19 cellular contexts compared by ENCODE assay signal in genomic region chr2:119485336-119486110, GRCh38. TPM values are rescaled to one million over a fixed set of nuclear protein-coding genes. Genes with fewer than 3 reads are reported as not detected.
DNase-seq lines count a peak whose midpoint lies in the region; ATAC-seq and TF ChIP-seq lines count a peak whose summit lies in the region.
"Had no signal": no experiment of that assay in that cellular context is flagged by ENCODE, and none has a peak within 500 bp of the region (broad histone marks: within the 10 kb centered on the region; RNA-seq: fewer than 3 reads in every experiment).

No MANE protein-coding gene starts in this region.

- no peaks in the 10 kb centered on the region for H3K36me3 ChIP-seq in neural progenitor cell
- no peaks in the 10 kb centered on the region for H3K36me3 ChIP-seq in aorta (ENCODE audit: control insufficient read depth in 1 of 2, insufficient read depth in 2 of 2, low read length in 1 of 2)
- H3K36me3 ChIP-seq: SJSA1, tibial artery had no signal

- H4K20me1 ChIP-seq in neural progenitor cell (ENCODE audit: low read depth), result no peaks in the 10 kb centered on the region

- H3K4me1 Mint-ChIP-seq in activated CD8-positive, alpha-beta memory T cell treated with anti-CD3 and anti-CD28 coated beads, Interleukin-2, amount 10 ng/mL, durations not matched to agents 7 days and 5 days, result no peaks in the 10 kb centered on the region
- H3K4me1 Mint-ChIP-seq in neural progenitor cell, result peaks cover 19% of the 10 kb centered on the region
- H3K4me1 Mint-ChIP-seq in activated CD8-positive, alpha-beta T cell treated with anti-CD3 and anti-CD28 coated beads, Interleukin-2, amount 10 ng/mL, durations not matched to agents 7 days and 5 days (ENCODE audit: low read depth), result no peaks in the 10 kb centered on the region
- H3K4me1 Mint-ChIP-seq: stimulated activated effector memory CD8-positive, alpha-beta T cell treated with anti-CD3 and anti-CD28 coated beads, Interleukin-12 subunit alpha, Interleukin-12 subunit beta, amount 100 ng/mL, for 72 hours had no signal

- H3K4me3 Mint-ChIP-seq in activated CD8-positive, alpha-beta memory T cell treated with anti-CD3 and anti-CD28 coated beads, Interleukin-2, amount 10 ng/mL, durations not matched to agents 7 days and 5 days, result no peak overlapping the region
- no peak overlapping the region for H3K4me3 Mint-ChIP-seq in neural progenitor cell
- H3K4me3 Mint-ChIP-seq in activated CD8-positive, alpha-beta T cell treated with anti-CD3 and anti-CD28 coated beads, Interleukin-2, amount 10 ng/mL, durations not matched to agents 7 days and 5 days, result no peak overlapping the region
- H3K4me3 Mint-ChIP-seq: stimulated activated effector memory CD8-positive, alpha-beta T cell treated with anti-CD3 and anti-CD28 coated beads, Interleukin-12 subunit alpha, Interleukin-12 subunit beta, amount 100 ng/mL, for 72 hours had no signal

- H3K4me1 ChIP-seq in neural progenitor cell (peaks cover 2% of the 10 kb centered on the region), aorta (ENCODE audit: control insufficient read depth in 1 of 2, insufficient read depth in 2 of 2, low read length in 2 of 2) (peaks cover 0 to 7% of the 10 kb centered on the region in 2 donors)

- no peaks in the 10 kb centered on the region for H3K79me2 ChIP-seq in neural progenitor cell (ENCODE audit: low read depth)

- H3K36me3 Mint-ChIP-seq in activated CD8-positive, alpha-beta memory T cell treated with anti-CD3 and anti-CD28 coated beads, Interleukin-2, amount 10 ng/mL, durations not matched to agents 7 days and 5 days, result no peaks in the 10 kb centered on the region
- no peaks in the 10 kb centered on the region for H3K36me3 Mint-ChIP-seq in neural progenitor cell
- no peaks in the 10 kb centered on the region for H3K36me3 Mint-ChIP-seq in activated CD8-positive, alpha-beta T cell treated with anti-CD3 and anti-CD28 coated beads, Interleukin-2, amount 10 ng/mL, durations not matched to agents 7 days and 5 days (ENCODE audit: low read depth)
- H3K36me3 Mint-ChIP-seq: stimulated activated effector memory CD8-positive, alpha-beta T cell treated with anti-CD3 and anti-CD28 coated beads, Interleukin-12 subunit alpha, Interleukin-12 subunit beta, amount 100 ng/mL, for 72 hours had no signal

- WGBS in aorta, 2 donors, result 53 to 54% methylated on average over 12 of the region's 12 CpGs

- H2AFZ ChIP-seq in neural progenitor cell (replicated peaks), result no peak overlapping the region

- peak; percentile 36 for DNase-seq in activated CD8-positive, alpha-beta memory T cell treated with anti-CD3 and anti-CD28 coated beads, Interleukin-2, amount 10 ng/mL, durations not matched to agents 7 days and 5 days
- no peak for DNase-seq in activated CD8-positive, alpha-beta memory T cell treated with anti-CD3 and anti-CD28 coated beads for 24 hours
- DNase-seq in left ventricle myocardium superior (peak; percentile 89), neural progenitor cell (ENCODE audit: low spot score) (no peak), aorta (no peak), retina (no peak)
- DNase-seq in activated CD8-positive, alpha-beta T cell treated with anti-CD3 and anti-CD28 coated beads, Interleukin-2, amount 10 ng/mL, durations not matched to agents 7 days and 5 days, result no peak
- DNase-seq: 8988T; activated CD8-positive, alpha-beta memory T cell treated with anti-CD3 and anti-CD28 coated beads, Interleukin-2, amount 50 U/mL, for 4 hours; cortex of kidney; H7; KG1; NCI-H1105 treated with DMSO at 0.1 percent for 48 hours; NCI-H524 treated with DMSO at 0.1 percent for 48 hours had no signal

- TF ChIP-seq CTCF in neural progenitor cell (IDR thresholded peaks at IDR 0.05), result no peak

- no peaks in the 10 kb centered on the region for H3K9me3 Mint-ChIP-seq in activated CD8-positive, alpha-beta memory T cell treated with anti-CD3 and anti-CD28 coated beads, Interleukin-2, amount 10 ng/mL, durations not matched to agents 7 days and 5 days (ENCODE audit: low read depth)
- no peaks in the 10 kb centered on the region for H3K9me3 Mint-ChIP-seq in neural progenitor cell
- no peaks in the 10 kb centered on the region for H3K9me3 Mint-ChIP-seq in activated CD8-positive, alpha-beta T cell treated with anti-CD3 and anti-CD28 coated beads, Interleukin-2, amount 10 ng/mL, durations not matched to agents 7 days and 5 days (ENCODE audit: insufficient read depth)
- H3K9me3 Mint-ChIP-seq: stimulated activated effector memory CD8-positive, alpha-beta T cell treated with anti-CD3 and anti-CD28 coated beads, Interleukin-12 subunit alpha, Interleukin-12 subunit beta, amount 100 ng/mL, for 72 hours had no signal

- H3K27ac ChIP-seq in neural progenitor cell, result no peak overlapping the region
- H3K27ac ChIP-seq in aorta (ENCODE audit: low read depth in 1 of 2, low read length in 2 of 2), result no peak overlapping the region
- H3K27ac ChIP-seq: SJSA1 had no signal

- H3K9me3 ChIP-seq in neural progenitor cell (ENCODE audit: low read depth) (no peaks in the 10 kb centered on the region), aorta (ENCODE audit: control insufficient read depth, low read length) (no peaks in the 10 kb centered on the region)
- H3K9me3 ChIP-seq: SJSA1, tibial artery had no signal

- no peak overlapping the region for H3K4me2 ChIP-seq in neural progenitor cell

- CTCF ChIA-PET in activated CD8-positive, alpha-beta memory T cell treated with anti-CD3 and anti-CD28 coated beads, Interleukin-2, amount 10 ng/mL, durations not matched to agents 7 days and 5 days (lab: Charles Lee), result interaction anchor here (1.8 to 2.7 kb wide), 2 partner anchors 9 to 32 kb away, joined by 3 to 13 read pairs; no protein-coding TSS in a partner anchor
- CTCF ChIA-PET in activated CD8-positive, alpha-beta T cell treated with anti-CD3 and anti-CD28 coated beads, Interleukin-2, amount 10 ng/mL, durations not matched to agents 7 days and 5 days (lab: Charles Lee), result interaction anchor here (5.1 kb wide), 1 partner anchor 9 kb away, joined by 25 read pairs; no protein-coding TSS in a partner anchor

- H3K4me3 ChIP-seq in neural progenitor cell (no peak overlapping the region), aorta (ENCODE audit: low read length in 2 of 2) (no peak overlapping the region)
- H3K4me3 ChIP-seq: SJSA1, tibial artery had no signal

- POLR2A ChIA-PET in activated CD8-positive, alpha-beta T cell treated with anti-CD3 and anti-CD28 coated beads, Interleukin-2, amount 10 ng/mL, durations not matched to agents 7 days and 5 days (lab: Charles Lee), result no interaction called here

- no peak overlapping the region for H3K9ac ChIP-seq in neural progenitor cell

- no peaks in the 10 kb centered on the region for H3K27me3 ChIP-seq in neural progenitor cell
- H3K27me3 ChIP-seq in aorta (ENCODE audit: control insufficient read depth in 1 of 2, insufficient read depth in 2 of 2, low read length in 1 of 2), result no peaks in the 10 kb centered on the region
- H3K27me3 ChIP-seq: SJSA1, tibial artery had no signal

- H3K27me3 Mint-ChIP-seq in activated CD8-positive, alpha-beta memory T cell treated with anti-CD3 and anti-CD28 coated beads, Interleukin-2, amount 10 ng/mL, durations not matched to agents 7 days and 5 days, result no peaks in the 10 kb centered on the region
- H3K27me3 Mint-ChIP-seq in neural progenitor cell (ENCODE audit: insufficient read depth, low read depth), result peaks cover 14% of the 10 kb centered on the region
- peaks cover 2% of the 10 kb centered on the region for H3K27me3 Mint-ChIP-seq in activated CD8-positive, alpha-beta T cell treated with anti-CD3 and anti-CD28 coated beads, Interleukin-2, amount 10 ng/mL, durations not matched to agents 7 days and 5 days (ENCODE audit: low read depth)

- H3K27ac Mint-ChIP-seq in activated CD8-positive, alpha-beta memory T cell treated with anti-CD3 and anti-CD28 coated beads, Interleukin-2, amount 10 ng/mL, durations not matched to agents 7 days and 5 days, result no peak overlapping the region
- peak overlapping the region; percentile 42 for H3K27ac Mint-ChIP-seq in neural progenitor cell
- H3K27ac Mint-ChIP-seq in activated CD8-positive, alpha-beta T cell treated with anti-CD3 and anti-CD28 coated beads, Interleukin-2, amount 10 ng/mL, durations not matched to agents 7 days and 5 days, result no peak overlapping the region
- H3K27ac Mint-ChIP-seq: stimulated activated effector memory CD8-positive, alpha-beta T cell treated with anti-CD3 and anti-CD28 coated beads, Interleukin-12 subunit alpha, Interleukin-12 subunit beta, amount 100 ng/mL, for 72 hours had no signal

- no peaks in the 10 kb centered on the region for H3F3A ChIP-seq in neural progenitor cell (ENCODE audit: low read depth)

- ATAC-seq in activated CD8-positive, alpha-beta memory T cell treated with anti-CD3 and anti-CD28 coated beads, Interleukin-2, amount 10 ng/mL, durations not matched to agents 7 days and 5 days, result no peak
- ATAC-seq in left ventricle myocardium superior, result peak; percentile 83
- peak; percentile 5 for ATAC-seq in aorta (ENCODE audit: low FRiP score)
- ATAC-seq in activated CD8-positive, alpha-beta T cell treated with anti-CD3 and anti-CD28 coated beads, Interleukin-2, amount 10 ng/mL, durations not matched to agents 7 days and 5 days, result no peak
- no peak for ATAC-seq in HG02870 (IDR thresholded peaks at IDR 0.05; ENCODE audit: unreplicated experiment)
- ATAC-seq: stimulated activated effector memory CD8-positive, alpha-beta T cell treated with anti-CD3 and anti-CD28 coated beads, Interleukin-12 subunit alpha, Interleukin-12 subunit beta, amount 100 ng/mL, for 72 hours had no signal

- intact Hi-C loops in left ventricle myocardium superior (cut with micrococcal nuclease), result no loop called here
- intact Hi-C loops in aorta (cut with DNase I), result no loop called here

RNA-seq across cellular contexts. Expression of gene SCTR, which starts 38.8 kb away (rescaled TPM):
- total RNA-seq in activated CD8-positive, alpha-beta memory T cell treated with anti-CD3 and anti-CD28 coated beads, Interleukin-2, amount 10 ng/mL, durations not matched to agents 7 days and 5 days, result not detected
- total RNA-seq in left ventricle myocardium superior, result 1.0 TPM
- not detected in 2 replicates for total RNA-seq in neural progenitor cell (ENCODE audit: low replicate concordance)
- total RNA-seq in aorta, result not detected
- under 1 TPM in 1 of 2 donors, not detected in 1; 0.13 TPM for polyA plus RNA-seq in aorta
- total RNA-seq in activated CD8-positive, alpha-beta T cell treated with anti-CD3 and anti-CD28 coated beads, Interleukin-2, amount 10 ng/mL, durations not matched to agents 7 days and 5 days, result not detected
- total RNA-seq: H7, SJSA1 had no signal

RNA-seq across cellular contexts. Expression of gene TMEM37, which starts 53.9 kb away (rescaled TPM):
- total RNA-seq in activated CD8-positive, alpha-beta memory T cell treated with anti-CD3 and anti-CD28 coated beads, Interleukin-2, amount 10 ng/mL, durations not matched to agents 7 days and 5 days, result not detected
- total RNA-seq in left ventricle myocardium superior (2.9 TPM), neural progenitor cell (ENCODE audit: low replicate concordance) (0.74 and 1.0 TPM in 2 replicates), aorta (10 to 100 TPM in 1 of 2 donors, 1 to 10 TPM in 1; 5.2 to 11.0 TPM)
- polyA plus RNA-seq in aorta, result 10 to 100 TPM in 1 of 2 donors, 1 to 10 TPM in 1; 1.2 to 19.8 TPM
- not detected for total RNA-seq in activated CD8-positive, alpha-beta T cell treated with anti-CD3 and anti-CD28 coated beads, Interleukin-2, amount 10 ng/mL, durations not matched to agents 7 days and 5 days
- total RNA-seq: frontal cortex, SJSA1 had no signal

RNA-seq across cellular contexts. Expression of gene CFAP221, which starts 58.7 kb away (rescaled TPM):
- total RNA-seq in activated CD8-positive, alpha-beta memory T cell treated with anti-CD3 and anti-CD28 coated beads, Interleukin-2, amount 10 ng/mL, durations not matched to agents 7 days and 5 days, result not detected
- total RNA-seq in left ventricle myocardium superior (0.79 TPM), neural progenitor cell (ENCODE audit: low replicate concordance) (0.74 and 1.5 TPM in 2 replicates), aorta (1 to 10 TPM in 1 of 2 donors, under 1 TPM in 1; 0.69 to 2.1 TPM)
- under 1 TPM in 1 of 2 donors, not detected in 1; 0.18 TPM for polyA plus RNA-seq in aorta
- not detected for total RNA-seq in activated CD8-positive, alpha-beta T cell treated with anti-CD3 and anti-CD28 coated beads, Interleukin-2, amount 10 ng/mL, durations not matched to agents 7 days and 5 days
- total RNA-seq: SJSA1 had no signal

Comparison
In these comparisons a context has a peak if more than half of its experiments do, and no peak if none do; other contexts are left out.
1. DNase-seq: peak in activated CD8-positive, alpha-beta memory T cell treated with anti-CD3 and anti-CD28 coated beads, Interleukin-2, amount 10 ng/mL, durations not matched to agents 7 days and 5 days (single experiment) and left ventricle myocardium superior (single experiment); none in activated CD8-positive, alpha-beta memory T cell treated with anti-CD3 and anti-CD28 coated beads for 24 hours (single experiment), neural progenitor cell (single experiment), aorta (0 of 2), activated CD8-positive, alpha-beta T cell treated with anti-CD3 and anti-CD28 coated beads, Interleukin-2, amount 10 ng/mL, durations not matched to agents 7 days and 5 days (single experiment) and retina (single experiment).
2. ATAC-seq: peak in left ventricle myocardium superior (single experiment) and aorta (single experiment); none in activated CD8-positive, alpha-beta memory T cell treated with anti-CD3 and anti-CD28 coated beads, Interleukin-2, amount 10 ng/mL, durations not matched to agents 7 days and 5 days (single experiment), activated CD8-positive, alpha-beta T cell treated with anti-CD3 and anti-CD28 coated beads, Interleukin-2, amount 10 ng/mL, durations not matched to agents 7 days and 5 days (single experiment) and HG02870 (single experiment).